Comparison of ENCODE assay signal across 1 cellular context in genomic region chr6:17855381-17855780, GRCh38.
TF ChIP-seq lines count a peak whose summit lies in the region.

No MANE protein-coding gene starts in this region.

TF ChIP-seq in IMR-90, 13 proteins besides CTCF, POLR2A, EP300 and RAD21:
- no peak for TF ChIP-seq RCOR1 (IDR thresholded peaks at IDR 0.05; ENCODE audit: insufficient replicate concordance, low read length)
- no peak for TF ChIP-seq MXI1 (IDR thresholded peaks at IDR 0.05; ENCODE audit: borderline replicate concordance, low read depth, low read length)
- no peak for TF ChIP-seq CHD1 (IDR thresholded peaks at IDR 0.05; ENCODE audit: low read depth, low read length)
- TF ChIP-seq NFE2L2 (IDR thresholded peaks at IDR 0.05; ENCODE audit: low read depth, low read length) = no peak
- TF ChIP-seq FOS (IDR thresholded peaks at IDR 0.05; ENCODE audit: low read depth, low read length) = no peak
- TF ChIP-seq CEBPB (IDR thresholded peaks at IDR 0.05; ENCODE audit: low read depth, low read length) = no peak
- TF ChIP-seq ELK1 (IDR thresholded peaks at IDR 0.05; ENCODE audit: borderline replicate concordance, low read depth, low read length) = no peak
- TF ChIP-seq, protein P1, sequence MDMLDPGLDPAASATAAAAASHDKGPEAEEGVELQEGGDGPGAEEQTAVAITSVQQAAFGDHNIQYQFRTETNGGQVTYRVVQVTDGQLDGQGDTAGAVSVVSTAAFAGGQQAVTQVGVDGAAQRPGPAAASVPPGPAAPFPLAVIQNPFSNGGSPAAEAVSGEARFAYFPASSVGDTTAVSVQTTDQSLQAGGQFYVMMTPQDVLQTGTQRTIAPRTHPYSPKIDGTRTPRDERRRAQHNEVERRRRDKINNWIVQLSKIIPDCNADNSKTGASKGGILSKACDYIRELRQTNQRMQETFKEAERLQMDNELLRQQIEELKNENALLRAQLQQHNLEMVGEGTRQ (IDR thresholded peaks at IDR 0.05; ENCODE audit: low read depth, low read length) = no peak
- TF ChIP-seq BHLHE40 (IDR thresholded peaks at IDR 0.05; ENCODE audit: low read depth, low read length) = no peak
